ENCODE assay signal across 8 cellular contexts in the genomic region with DNA sequence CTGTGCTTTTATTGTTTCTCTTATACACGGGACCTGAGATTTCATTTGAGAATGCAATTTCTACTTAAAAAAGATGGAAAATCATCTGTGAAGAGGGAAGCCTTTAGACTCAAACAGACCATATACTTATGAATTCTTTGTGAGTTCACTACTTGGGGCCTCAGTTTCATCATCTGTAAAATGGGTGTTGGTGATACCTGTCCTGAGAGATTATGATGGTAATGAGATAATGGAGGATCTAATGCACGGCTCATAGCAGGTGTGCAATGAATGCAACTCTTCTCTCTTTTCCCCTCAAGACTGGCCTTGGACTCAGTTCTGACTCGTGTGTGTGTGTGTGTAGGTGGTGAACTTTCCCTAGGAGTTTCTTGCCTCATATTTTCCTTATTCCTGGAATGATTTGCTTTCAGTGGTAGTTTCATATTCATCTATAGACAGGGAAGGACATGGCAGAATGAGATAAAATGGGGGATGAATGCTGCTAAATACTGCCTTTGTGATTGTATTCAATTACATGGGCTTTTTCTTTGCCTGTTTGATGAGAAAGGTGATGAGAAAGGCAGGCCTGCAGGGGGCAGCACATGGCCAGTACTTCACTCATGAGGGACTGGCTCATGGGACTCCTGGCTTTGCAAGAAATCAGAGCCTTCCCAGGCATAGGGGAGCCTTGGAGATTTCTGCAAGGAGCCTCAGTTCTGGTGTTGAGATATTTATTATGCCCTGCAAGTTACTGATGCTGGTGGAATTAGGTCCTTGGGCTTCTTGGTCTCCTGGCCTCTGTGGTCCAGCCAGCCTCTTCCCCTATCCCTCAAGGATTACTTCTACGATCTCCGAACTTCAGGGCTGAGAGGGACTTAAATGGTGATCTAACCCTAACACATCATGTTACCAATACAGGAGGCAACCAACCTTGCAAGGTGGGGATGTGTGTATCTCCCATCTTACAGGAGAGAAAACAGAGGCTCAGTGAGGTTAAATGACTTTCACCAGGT.
DNase-seq lines count a peak whose midpoint lies in the region; ATAC-seq and TF ChIP-seq lines count a peak whose summit lies in the region.

No MANE protein-coding gene starts in this region.

- H3K27me3 ChIP-seq in esophagus squamous epithelium (peaks cover 0 to 68% (median 0%) of the 10 kb centered on the region in 4 donors), neural cell (ENCODE audit: insufficient read depth, low read depth, low read length) (no peaks in the 10 kb centered on the region)

- 53 to 78% methylated on average over 3 to 5 of the region's 5 CpGs for WGBS in esophagus squamous epithelium, 2 donors

- CTCF ChIA-PET in OCI-LY7 (lab: Charles Lee; ENCODE audit: unreplicated experiment), result no interaction called here

- no peak overlapping the region for H3K4me3 ChIP-seq in OCI-LY7 (ENCODE audit: low read depth, low read length, poor library complexity, severe bottlenecking)
- H3K4me3 ChIP-seq in esophagus squamous epithelium, result no peak overlapping the region
- H3K4me3 ChIP-seq in neural cell (ENCODE audit: low read length), result no peak overlapping the region

- no peaks in the 10 kb centered on the region for H4K20me1 ChIP-seq in OCI-LY7 (ENCODE audit: insufficient read depth, low read length)
- no peaks in the 10 kb centered on the region for H4K20me1 ChIP-seq in neural cell (ENCODE audit: insufficient read depth)

- peak; percentile 90 for TF ChIP-seq RAD21 in neural cell (conservative IDR thresholded peaks at IDR 0.05)

- no peaks in the 10 kb centered on the region for H3K9me3 ChIP-seq in OCI-LY7 (ENCODE audit: low read length)
- no peaks in the 10 kb centered on the region for H3K9me3 ChIP-seq in esophagus squamous epithelium
- H3K9me3 ChIP-seq in neural cell (ENCODE audit: low read length), result no peaks in the 10 kb centered on the region

- no peak overlapping the region for H3K4me2 ChIP-seq in OCI-LY7 (ENCODE audit: low read length)
- H3K4me2 ChIP-seq in neural cell (ENCODE audit: low read length), result no peak overlapping the region

- H3K36me3 ChIP-seq in OCI-LY7 (ENCODE audit: insufficient read depth, low read length) (no peaks in the 10 kb centered on the region), esophagus squamous epithelium (no peaks in the 10 kb centered on the region), neural cell (ENCODE audit: insufficient read depth, low read length) (no peaks in the 10 kb centered on the region)

- TF ChIP-seq EP300 in neural cell (conservative IDR thresholded peaks at IDR 0.05; ENCODE audit: poor library complexity, severe bottlenecking), result no peak

- POLR2A ChIA-PET in OCI-LY7 (lab: Charles Lee), result no interaction called here

- H3K4me1 ChIP-seq in OCI-LY7 (ENCODE audit: insufficient read depth, low read length, poor library complexity, severe bottlenecking), result no peaks in the 10 kb centered on the region
- H3K4me1 ChIP-seq in esophagus squamous epithelium, result no peaks in the 10 kb centered on the region

- peak; percentile 36 for ATAC-seq in stimulated activated naive CD8-positive, alpha-beta T cell treated with anti-CD3 and anti-CD28 coated beads, Interleukin-15, Interleukin-2, amounts not matched to agents 100 U/mL and 50 U/mL, for 24 hours
- ATAC-seq in GM18870 (IDR thresholded peaks at IDR 0.05; ENCODE audit: unreplicated experiment), result no peak

- intact Hi-C loops in OCI-LY7 (cut with micrococcal nuclease; ENCODE audit: unreplicated experiment), result no loop called here
- intact Hi-C loops in esophagus squamous epithelium (cut with DNase I), result no loop called here

- no peaks in the 10 kb centered on the region for H3K9me2 ChIP-seq in OCI-LY7 (ENCODE audit: insufficient read depth, low read length)
- no peaks in the 10 kb centered on the region for H3K9me2 ChIP-seq in neural cell (ENCODE audit: insufficient read depth, low read length)

- H3K79me2 ChIP-seq in OCI-LY7 (ENCODE audit: insufficient read depth, low read depth, low read length) (no peaks in the 10 kb centered on the region), neural cell (replicated peaks; ENCODE audit: insufficient read depth, low read length) (no peaks in the 10 kb centered on the region)

- DNase-seq in COLO668 (lab: John Stamatoyannopoulos, UW; ENCODE audit: unreplicated experiment) (peak; percentile 78), HuH-7 (ENCODE audit: low spot score) (peak; percentile 86), OCI-LY7 (ENCODE audit: low spot score) (peak; percentile 48), activated T-cell treated with anti-CD3 and anti-CD28 coated beads for 4 hours (peak; percentile 52), esophagus squamous epithelium (lab: John Stamatoyannopoulos, UW) (no peak)
- peak; percentile 77 for DNase-seq in stimulated activated naive CD8-positive, alpha-beta T cell treated with anti-CD3 and anti-CD28 coated beads, Interleukin-15, Interleukin-2, amounts not matched to agents 100 U/mL and 50 U/mL, for 24 hours

- H2AFZ ChIP-seq in OCI-LY7 (ENCODE audit: low read length), result no peak overlapping the region
- no peak overlapping the region for H2AFZ ChIP-seq in neural cell (ENCODE audit: low read depth, low read length)

- TF ChIP-seq POLR2A in esophagus squamous epithelium (IDR thresholded peaks at IDR 0.05), result no peak

- TF ChIP-seq CTCF in OCI-LY7 (conservative IDR thresholded peaks at IDR 0.05; ENCODE audit: low read length), result peak; percentile 83
- peak; percentile 50 to 76 (median 64) for TF ChIP-seq CTCF in esophagus squamous epithelium (IDR thresholded peaks at IDR 0.05)
- TF ChIP-seq CTCF in neural cell (IDR thresholded peaks at IDR 0.05; ENCODE audit: poor library complexity, severe bottlenecking), result peak; percentile 85

- no peaks in the 10 kb centered on the region for H3F3A ChIP-seq in neural cell (ENCODE audit: insufficient read depth, low read length, poor library complexity, severe bottlenecking)

- BruUV-seq in OCI-LY7 (replicated peaks; lab: Mats Ljungman, UMichigan), result no TSS peak

- H3K27ac ChIP-seq in OCI-LY7 (ENCODE audit: low read depth, low read length, poor library complexity, severe bottlenecking), result no peak overlapping the region
- no peak overlapping the region for H3K27ac ChIP-seq in esophagus squamous epithelium
- H3K27ac ChIP-seq in neural cell (ENCODE audit: low read length), result no peak overlapping the region

- H3K9ac ChIP-seq in neural cell (ENCODE audit: low read length), result no peak overlapping the region

TF ChIP-seq in neural cell, 6 proteins besides CTCF, POLR2A, EP300 and RAD21:
- TF ChIP-seq SMC3 (conservative IDR thresholded peaks at IDR 0.05; ENCODE audit: poor library complexity) (peak; percentile 90), POLR2AphosphoS5 (IDR thresholded peaks at IDR 0.05) (no peak), MXI1 (conservative IDR thresholded peaks at IDR 0.05; ENCODE audit: poor library complexity, severe bottlenecking) (no peak)
